1 cellular context compared by ENCODE assay signal in the genomic region with DNA sequence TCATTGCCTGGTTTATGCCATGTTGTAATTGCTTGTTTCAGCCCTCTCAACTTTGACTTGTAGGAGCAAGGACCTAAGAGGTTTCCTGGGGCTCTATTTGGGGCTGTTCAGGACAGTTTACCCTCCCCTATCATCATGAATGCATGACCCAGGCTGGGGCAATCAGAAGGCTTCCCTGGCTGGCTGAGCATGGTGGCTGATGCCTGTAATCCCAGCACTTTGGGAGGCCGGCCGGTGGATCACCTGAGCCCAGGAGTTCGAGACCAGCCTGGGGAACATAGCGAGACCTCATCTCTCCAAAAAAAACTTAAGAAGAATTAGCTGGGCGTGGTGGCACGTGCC.
TF ChIP-seq lines count a peak whose summit lies in the region.

No MANE protein-coding gene starts in this region.

TF ChIP-seq in H1, 55 proteins besides CTCF, POLR2A, EP300 and RAD21:
- TF ChIP-seq KDM5A (IDR thresholded peaks at IDR 0.05; ENCODE audit: low read length) (no peak), FOSL1 (IDR thresholded peaks at IDR 0.05; ENCODE audit: insufficient read depth, low read depth, low read length) (no peak), CHD2 (IDR thresholded peaks at IDR 0.05; ENCODE audit: low read length) (no peak), BACH1 (IDR thresholded peaks at IDR 0.05; ENCODE audit: low read length) (no peak), PHF8 (conservative IDR thresholded peaks at IDR 0.05; ENCODE audit: low read depth, low read length) (no peak), POLR2AphosphoS5 (IDR thresholded peaks at IDR 0.05; ENCODE audit: low read depth, low read length) (no peak), HDAC6 (IDR thresholded peaks at IDR 0.05; ENCODE audit: low read depth, low read length) (no peak), GTF2F1 (IDR thresholded peaks at IDR 0.05; ENCODE audit: borderline replicate concordance, low read depth, low read length) (no peak), KDM4A (IDR thresholded peaks at IDR 0.05; ENCODE audit: low read depth, low read length, severe bottlenecking) (no peak), CBX5 (IDR thresholded peaks at IDR 0.05; ENCODE audit: low read depth, low read length) (no peak), HDAC2 (IDR thresholded peaks at IDR 0.05; ENCODE audit: borderline replicate concordance in 1 of 2, low read depth in 2 of 2, low read length in 2 of 2) (no peak), CHD1 (IDR thresholded peaks at IDR 0.05; ENCODE audit: low read depth, low read length) (no peak), RNF2 (IDR thresholded peaks at IDR 0.05; ENCODE audit: borderline replicate concordance, low read depth, low read length, missing control alignments, poor library complexity, severe bottlenecking) (no peak), TEAD4 (IDR thresholded peaks at IDR 0.05; ENCODE audit: low read depth, low read length) (no peak)
- TF ChIP-seq, protein P1, sequence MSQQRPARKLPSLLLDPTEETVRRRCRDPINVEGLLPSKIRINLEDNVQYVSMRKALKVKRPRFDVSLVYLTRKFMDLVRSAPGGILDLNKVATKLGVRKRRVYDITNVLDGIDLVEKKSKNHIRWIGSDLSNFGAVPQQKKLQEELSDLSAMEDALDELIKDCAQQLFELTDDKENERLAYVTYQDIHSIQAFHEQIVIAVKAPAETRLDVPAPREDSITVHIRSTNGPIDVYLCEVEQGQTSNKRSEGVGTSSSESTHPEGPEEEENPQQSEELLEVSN (IDR thresholded peaks at IDR 0.05): no peak
